18 cellular contexts compared by ENCODE assay signal in the genomic region with DNA sequence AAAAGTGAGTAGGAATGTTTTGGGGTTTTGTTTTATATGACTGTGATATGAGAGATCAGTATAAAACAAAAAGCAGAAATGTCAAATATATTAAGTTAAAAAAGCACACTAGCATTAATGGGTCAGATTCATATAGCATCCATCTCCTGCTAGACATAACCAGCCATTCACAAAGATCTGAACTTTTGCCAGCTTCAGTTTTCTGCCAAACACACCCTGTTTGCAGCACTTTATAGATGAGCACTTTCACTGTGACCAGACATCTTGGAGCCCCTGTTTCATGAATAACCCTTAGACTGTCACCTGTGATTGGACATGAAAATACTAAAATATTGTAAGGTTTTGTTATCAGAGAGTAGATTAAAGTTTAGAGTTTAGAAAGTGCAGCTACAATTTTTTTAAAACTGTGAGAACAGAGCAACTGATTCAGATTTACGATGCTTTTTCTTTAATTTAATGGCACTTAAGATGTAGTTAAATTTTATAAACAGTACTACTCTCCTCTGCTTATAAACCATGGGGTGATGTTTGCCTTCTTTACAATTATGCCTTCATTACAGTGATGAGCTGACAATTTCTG.
"Had no signal": no experiment of that assay in that cellular context is flagged by ENCODE, and none has a peak within 500 bp of the region (broad histone marks: within the 10 kb centered on the region; RNA-seq: fewer than 3 reads in every experiment).

No MANE protein-coding gene starts in this region.

- H3K9me3 ChIP-seq: body of pancreas, lower lobe of right lung, sigmoid colon, spleen, upper lobe of right lung had no signal

- H3K4me1 ChIP-seq: foreskin keratinocyte, lower lobe of right lung, sigmoid colon, spleen, upper lobe of right lung had no signal

- H3K4me3 ChIP-seq: body of pancreas, cardiac muscle cell, lower lobe of right lung, sigmoid colon, spleen, upper lobe of right lung had no signal

- ATAC-seq: body of pancreas, foreskin keratinocyte, left lobe of liver, lower lobe of right lung, upper lobe of right lung had no signal

- H3K36me3 ChIP-seq: cardiac muscle cell, lower lobe of right lung, sigmoid colon, spleen, upper lobe of right lung had no signal

- H3K27me3 ChIP-seq: body of pancreas, foreskin keratinocyte, sigmoid colon, spleen, upper lobe of right lung had no signal

- H3K27ac ChIP-seq: cardiac muscle cell, foreskin keratinocyte, lower lobe of right lung, sigmoid colon, spleen, upper lobe of right lung had no signal

- DNase-seq: activated CD4-positive, alpha-beta T cell treated with anti-CD3 and anti-CD28 coated beads for 1 hour; activated gamma-delta T cell treated with Interleukin-2 at 50 U/mL for 16 hours; activated T-cell treated with anti-CD3 and anti-CD28 coated beads, Interleukin-2, amount 50 U/mL, for 1 hour; anterior cingulate cortex; foreskin keratinocyte; kidney; lower lobe of right lung; naive B cell; occipital lobe; sigmoid colon; spleen; stimulated activated CD4-positive, alpha-beta T cell treated with anti-CD3 and anti-CD28 coated beads, Interleukin-4, amount 100 ng/mL, for 24 hours; stimulated activated naive CD4-positive, alpha-beta T cell treated with Interleukin-2 at 50 U/mL for 16 hours; T-helper 9 cell; upper lobe of right lung had no signal
